In genomic region chr5:178318893-178319292, GRCh38 we compare ENCODE assay signal across 2 cellular contexts.
TF ChIP-seq lines count a peak whose summit lies in the region.

No MANE protein-coding gene starts in this region.

TF ChIP-seq in HepG2, 621 proteins besides CTCF, POLR2A, EP300 and RAD21:
- TF ChIP-seq ZNF484 (CRISPR knock-in tag; IDR thresholded peaks at IDR 0.05; ENCODE audit: borderline replicate concordance, low read depth): no peak
- no peak for TF ChIP-seq HOXA3 (CRISPR knock-in tag; IDR thresholded peaks at IDR 0.05)
- TF ChIP-seq ZNF597 (CRISPR knock-in tag; IDR thresholded peaks at IDR 0.05): no peak
- TF ChIP-seq CBX5 (CRISPR knock-in tag; IDR thresholded peaks at IDR 0.05; ENCODE audit: borderline replicate concordance): no peak
- TF ChIP-seq ZMYM3 (CRISPR knock-in tag; IDR thresholded peaks at IDR 0.05): no peak
- TF ChIP-seq GRHL1 (CRISPR knock-in tag; conservative IDR thresholded peaks at IDR 0.05): no peak
- no peak for TF ChIP-seq ZNF777 (CRISPR knock-in tag; IDR thresholded peaks at IDR 0.05)
- no peak for TF ChIP-seq THAP11 (CRISPR knock-in tag; IDR thresholded peaks at IDR 0.05)
- no peak for TF ChIP-seq CERS6 (CRISPR knock-in tag; IDR thresholded peaks at IDR 0.05)
- TF ChIP-seq ZBTB39 (CRISPR knock-in tag; IDR thresholded peaks at IDR 0.05): no peak
- TF ChIP-seq SALL1 (CRISPR knock-in tag; IDR thresholded peaks at IDR 0.05): no peak
- TF ChIP-seq MBNL3 (CRISPR knock-in tag; conservative IDR thresholded peaks at IDR 0.05): no peak
- no peak for TF ChIP-seq ZNF709 (CRISPR knock-in tag; IDR thresholded peaks at IDR 0.05)
- TF ChIP-seq HBP1 (CRISPR knock-in tag; IDR thresholded peaks at IDR 0.05; ENCODE audit: low read depth): no peak
- TF ChIP-seq ONECUT2 (CRISPR knock-in tag; IDR thresholded peaks at IDR 0.05): no peak
- no peak for TF ChIP-seq GZF1 (CRISPR knock-in tag; IDR thresholded peaks at IDR 0.05)

TF ChIP-seq in SK-N-SH, 30 proteins besides CTCF, POLR2A, EP300 and RAD21:
- no peak for TF ChIP-seq GABPA (IDR thresholded peaks at IDR 0.05; ENCODE audit: low read depth)
- no peak for TF ChIP-seq GATA2 (CRISPR knock-in tag; IDR thresholded peaks at IDR 0.05)
- no peak for TF ChIP-seq ZBTB33 (IDR thresholded peaks at IDR 0.05; ENCODE audit: borderline replicate concordance, low read depth)
- TF ChIP-seq EZH2phosphoT487 (IDR thresholded peaks at IDR 0.05; ENCODE audit: borderline replicate concordance, low read depth): no peak
- no peak for TF ChIP-seq FOXM1 (IDR thresholded peaks at IDR 0.05; ENCODE audit: low read depth)
- TF ChIP-seq RXRA (IDR thresholded peaks at IDR 0.05; ENCODE audit: borderline replicate concordance, low read depth): no peak
- no peak for TF ChIP-seq FOSL2 (IDR thresholded peaks at IDR 0.05; ENCODE audit: borderline replicate concordance, low read depth)
- no peak for TF ChIP-seq IRF3 (IDR thresholded peaks at IDR 0.05; ENCODE audit: low read depth, low read length)
- no peak for TF ChIP-seq SMC3 (IDR thresholded peaks at IDR 0.05; ENCODE audit: low read depth, low read length)
- TF ChIP-seq NFIC (IDR thresholded peaks at IDR 0.05; ENCODE audit: borderline replicate concordance): no peak
- no peak for TF ChIP-seq MAX (IDR thresholded peaks at IDR 0.05; ENCODE audit: low read depth)
- no peak for TF ChIP-seq MXI1 (IDR thresholded peaks at IDR 0.05; ENCODE audit: low read depth, low read length)
- TF ChIP-seq PBX3 (IDR thresholded peaks at IDR 0.05): no peak
- no peak for TF ChIP-seq SIN3A (IDR thresholded peaks at IDR 0.05; ENCODE audit: borderline replicate concordance, low read depth, low read length)
- TF ChIP-seq ELF1 (IDR thresholded peaks at IDR 0.05): no peak
- TF ChIP-seq TAF1 (IDR thresholded peaks at IDR 0.05; ENCODE audit: borderline replicate concordance, low read depth, low read length): no peak
- no peak for TF ChIP-seq RCOR1 (IDR thresholded peaks at IDR 0.05; ENCODE audit: low read length)
- TF ChIP-seq RFX5 (IDR thresholded peaks at IDR 0.05; ENCODE audit: low read length): no peak
